In genomic region chr17:55307879-55308278, GRCh38 we compare ENCODE assay signal across 34 cellular contexts.
"Had no signal": no experiment of that assay in that cellular context is flagged by ENCODE, and none has a peak within 500 bp of the region (broad histone marks: within the 10 kb centered on the region; RNA-seq: fewer than 3 reads in every experiment).

No MANE protein-coding gene starts in this region.

- H3K27me3 ChIP-seq: MG63 had no signal

- H3K4me3 ChIP-seq: MG63 had no signal

- H3K9me3 ChIP-seq: MG63 had no signal

- DNase-seq: Karpas-422, Kasumi-1, MG63, MM.1S, MV-4-11, NCI-H1048, NCI-H1092, NCI-H1092 treated with DMSO at 0.1 percent for 48 hours, NCI-H1105, NCI-H1105 treated with DMSO at 0.1 percent for 48 hours, NCI-H1417, NCI-H1417 treated with DMSO at 0.1 percent for 48 hours, NCI-H1436, NCI-H1436 treated with DMSO at 0.1 percent for 48 hours, NCI-H146, NCI-H1694, NCI-H1694 treated with DMSO at 0.1 percent for 48 hours, NCI-H187, NCI-H187 treated with DMSO at 0.1 percent for 48 hours, NCI-H1930, NCI-H2029, NCI-H2029 treated with DMSO at 0.1 percent for 48 hours, NCI-H2081, NCI-H2081 treated with DMSO at 0.1 percent for 48 hours, NCI-H2107, NCI-H2171, NCI-H2171 treated with DMSO at 0.1 percent for 48 hours, NCI-H2227 treated with DMSO at 0.1 percent for 48 hours, NCI-H226, NCI-H345, NCI-H446, NCI-H446 treated with DMSO at 0.1 percent for 48 hours, NCI-H510A, NCI-H510A treated with DMSO at 0.1 percent for 48 hours had no signal

- H3K36me3 ChIP-seq: MG63 had no signal
